In genomic region chr7:16804674-16805439, GRCh38 we compare ENCODE assay signal across 1 cellular context.
TF ChIP-seq lines count a peak whose summit lies in the region.

AGR2 (minus strand) TSS chr7:16804999; CDS start chr7:16801796, 3,203 bp downstream.

TF ChIP-seq in HepG2, 621 proteins besides CTCF, POLR2A, EP300 and RAD21:
- TF ChIP-seq REPIN1 (CRISPR knock-in tag; IDR thresholded peaks at IDR 0.05; ENCODE audit: borderline replicate concordance, low read depth) (no peak), MBD4 (IDR thresholded peaks at IDR 0.05; ENCODE audit: borderline replicate concordance, low read length) (no peak), ZNF101 (CRISPR knock-in tag; IDR thresholded peaks at IDR 0.05; ENCODE audit: borderline replicate concordance, low read depth) (no peak), SAP130 (CRISPR knock-in tag; IDR thresholded peaks at IDR 0.05; ENCODE audit: low read depth) (no peak), REXO4 (CRISPR knock-in tag; IDR thresholded peaks at IDR 0.05; ENCODE audit: borderline replicate concordance) (no peak), ZNF607 (CRISPR knock-in tag; IDR thresholded peaks at IDR 0.05; ENCODE audit: borderline replicate concordance) (no peak), FOXC1 (CRISPR knock-in tag; IDR thresholded peaks at IDR 0.05; ENCODE audit: borderline replicate concordance) (no peak), HINFP (CRISPR knock-in tag; IDR thresholded peaks at IDR 0.05; ENCODE audit: low read depth) (no peak), HDAC6 (IDR thresholded peaks at IDR 0.05; ENCODE audit: low read depth, low read length) (no peak), TFE3 (CRISPR knock-in tag; IDR thresholded peaks at IDR 0.05) (no peak), CSRNP2 (CRISPR knock-in tag; conservative IDR thresholded peaks at IDR 0.05; ENCODE audit: low read depth) (no peak), CHD4 (IDR thresholded peaks at IDR 0.05; ENCODE audit: borderline replicate concordance, low read length) (no peak), ZBTB40 (IDR thresholded peaks at IDR 0.05) (no peak), ZBTB40 (CRISPR knock-in tag; IDR thresholded peaks at IDR 0.05) (no peak), NR3C1 (CRISPR knock-in tag; IDR thresholded peaks at IDR 0.05) (no peak), ZNF574 (CRISPR knock-in tag; IDR thresholded peaks at IDR 0.05) (no peak)
TF ChIP-seq in HepG2: peak in this region for 0.
